ENCODE assay signal across 17 cellular contexts in the genomic region with DNA sequence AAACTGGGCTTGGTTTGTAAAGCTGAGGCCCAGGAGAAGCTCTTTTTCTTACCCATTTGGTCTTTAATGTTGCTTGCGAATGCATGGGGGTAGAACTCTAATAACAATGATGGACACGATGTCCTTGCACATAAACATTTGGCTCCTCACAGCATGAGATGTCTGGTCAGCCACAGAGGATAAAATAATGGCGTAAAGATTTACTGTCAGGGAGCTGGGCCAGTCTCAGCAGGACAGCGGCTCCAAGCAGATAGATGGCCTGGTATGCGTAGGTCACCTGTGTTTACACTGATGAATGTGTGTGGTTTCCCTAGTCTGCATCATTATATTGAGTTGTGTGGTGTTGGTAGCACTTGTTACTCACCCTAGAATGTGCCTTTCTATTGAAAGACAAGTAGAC.
DNase-seq lines count a peak whose midpoint lies in the region; ATAC-seq, FAIRE-seq and TF ChIP-seq lines count a peak whose summit lies in the region.
"Had no signal": no experiment of that assay in that cellular context is flagged by ENCODE, and none has a peak within 500 bp of the region (broad histone marks: within the 10 kb centered on the region; RNA-seq: fewer than 3 reads in every experiment).

No MANE protein-coding gene starts in this region.

- H3K36me3 ChIP-seq in neural cell (ENCODE audit: insufficient read depth, low read length) (no peaks in the 10 kb centered on the region), pancreas (no peaks in the 10 kb centered on the region)
- no peaks in the 10 kb centered on the region for H3K36me3 ChIP-seq in CD8-positive, alpha-beta memory T cell (ENCODE audit: insufficient read depth, low read length)
- H3K36me3 ChIP-seq: suprapubic skin had no signal

- no peak overlapping the region for H3K4me3 Mint-ChIP-seq in CD8-positive, alpha-beta memory T cell
- H3K4me3 Mint-ChIP-seq: activated naive CD8-positive, alpha-beta T cell treated with anti-CD3 and anti-CD28 coated beads for 36 hours; effector memory CD8-positive, alpha-beta T cell had no signal

- no peak overlapping the region for H3K4me2 ChIP-seq in neural cell (ENCODE audit: low read length)
- H3K4me2 ChIP-seq: PC-9 had no signal

- peaks cover 2 to 37% (median 6%) of the 10 kb centered on the region in 5 donors for H3K9me3 Mint-ChIP-seq in CD8-positive, alpha-beta memory T cell
- H3K9me3 Mint-ChIP-seq: activated naive CD8-positive, alpha-beta T cell treated with anti-CD3 and anti-CD28 coated beads for 36 hours had no signal

- no peak for TF ChIP-seq RAD21 in neural cell (conservative IDR thresholded peaks at IDR 0.05)

- H3K27ac ChIP-seq in neural cell (ENCODE audit: low read length) (no peak overlapping the region), pancreas (no peak overlapping the region)
- no peak overlapping the region for H3K27ac ChIP-seq in CD8-positive, alpha-beta memory T cell (ENCODE audit: low read depth, low read length)
- H3K27ac ChIP-seq: PC-9, suprapubic skin had no signal

- TF ChIP-seq EP300 in neural cell (conservative IDR thresholded peaks at IDR 0.05; ENCODE audit: poor library complexity, severe bottlenecking): peak; percentile 15

- no peaks in the 10 kb centered on the region for H3K9me2 ChIP-seq in neural cell (ENCODE audit: insufficient read depth, low read length)

- DNase-seq in H4 (ENCODE audit: low spot score) (peak; percentile 55), NCI-H2227 treated with DMSO at 0.1 percent for 48 hours (lab: John Stamatoyannopoulos, UW) (peak; percentile 95), astrocyte of the hippocampus (ENCODE audit: low read depth, low spot score) (peak; percentile 35), pancreas (no peak), NCI-H526 treated with DMSO at 0.1 percent for 48 hours (lab: John Stamatoyannopoulos, UW) (no peak)
- no peak for DNase-seq in CD8-positive, alpha-beta memory T cell
- DNase-seq: activated CD4-positive, alpha-beta T cell treated with anti-CD3 and anti-CD28 coated beads, Interleukin-2, amount 50 U/mL, for 4 hours; activated naive CD8-positive, alpha-beta T cell treated with anti-CD3 and anti-CD28 coated beads for 36 hours; activated T-cell treated with anti-CD3 and anti-CD28 coated beads, Interleukin-2, amount 50 U/mL, for 1 hour; central memory CD4-positive, alpha-beta T cell; effector memory CD8-positive, alpha-beta T cell; NCI-H2107; PC-9; stimulated activated CD4-positive, alpha-beta T cell treated with anti-CD3 and anti-CD28 coated beads, Interleukin-4, amount 100 ng/mL, for 1 hour had no signal

- WGBS in pancreas, 2 donors: 80 to 94% methylated on average over 5 of the region's 5 CpGs

- no peak overlapping the region for H3K9ac ChIP-seq in neural cell (ENCODE audit: low read length)

- H2AFZ ChIP-seq in neural cell (ENCODE audit: low read depth, low read length): no peak overlapping the region
- H2AFZ ChIP-seq: PC-9 had no signal

- no peaks in the 10 kb centered on the region for H3K9me3 ChIP-seq in neural cell (ENCODE audit: low read length)
- no peaks in the 10 kb centered on the region for H3K9me3 ChIP-seq in pancreas
- no peaks in the 10 kb centered on the region for H3K9me3 ChIP-seq in CD8-positive, alpha-beta memory T cell (ENCODE audit: low read length)
- H3K9me3 ChIP-seq: suprapubic skin had no signal

- no peaks in the 10 kb centered on the region for H4K20me1 ChIP-seq in neural cell (ENCODE audit: insufficient read depth)

- no peaks in the 10 kb centered on the region for H3K27me3 Mint-ChIP-seq in CD8-positive, alpha-beta memory T cell
- H3K27me3 Mint-ChIP-seq: activated naive CD8-positive, alpha-beta T cell treated with anti-CD3 and anti-CD28 coated beads for 36 hours; effector memory CD8-positive, alpha-beta T cell had no signal

- no peaks in the 10 kb centered on the region for H3K79me2 ChIP-seq in neural cell (replicated peaks; ENCODE audit: insufficient read depth, low read length)

- intact Hi-C loops in pancreas (cut with DNase I): no loop called here

- no peaks in the 10 kb centered on the region for H3F3A ChIP-seq in neural cell (ENCODE audit: insufficient read depth, low read length, poor library complexity, severe bottlenecking)

- POLR2A ChIA-PET in CD8-positive, alpha-beta memory T cell (lab: Charles Lee): no interaction called here

- no peak for FAIRE-seq in pancreas (lab: Jason Lieb, UNC)

- CTCF ChIA-PET in CD8-positive, alpha-beta memory T cell (lab: Charles Lee): no interaction called here

- ATAC-seq in HG03432 (IDR thresholded peaks at IDR 0.05; ENCODE audit: unreplicated experiment) (no peak), pancreas (no peak)
- ATAC-seq: effector memory CD8-positive, alpha-beta T cell had no signal

- no peaks in the 10 kb centered on the region for H3K4me1 Mint-ChIP-seq in CD8-positive, alpha-beta memory T cell

- no peak for TF ChIP-seq CTCF in neural cell (IDR thresholded peaks at IDR 0.05; ENCODE audit: poor library complexity, severe bottlenecking)
- no peak for TF ChIP-seq CTCF in pancreas (IDR thresholded peaks at IDR 0.05)

- H3K27me3 ChIP-seq in neural cell (ENCODE audit: insufficient read depth, low read depth, low read length) (no peaks in the 10 kb centered on the region), pancreas (no peaks in the 10 kb centered on the region)
- H3K27me3 ChIP-seq in CD8-positive, alpha-beta memory T cell (ENCODE audit: insufficient read depth, low read length, poor library complexity, severe bottlenecking): no peaks in the 10 kb centered on the region
- H3K27me3 ChIP-seq: suprapubic skin had no signal

- no peaks in the 10 kb centered on the region for H3K36me3 Mint-ChIP-seq in CD8-positive, alpha-beta memory T cell
- H3K36me3 Mint-ChIP-seq: activated naive CD8-positive, alpha-beta T cell treated with anti-CD3 and anti-CD28 coated beads for 36 hours had no signal

- H3K27ac Mint-ChIP-seq in CD8-positive, alpha-beta memory T cell: no peak overlapping the region
- H3K27ac Mint-ChIP-seq: activated naive CD8-positive, alpha-beta T cell treated with anti-CD3 and anti-CD28 coated beads for 36 hours; effector memory CD8-positive, alpha-beta T cell had no signal

- H3K4me3 ChIP-seq in neural cell (ENCODE audit: low read length) (no peak overlapping the region), pancreas (no peak overlapping the region)
- H3K4me3 ChIP-seq in CD8-positive, alpha-beta memory T cell (ENCODE audit: low read length): no peak overlapping the region
- H3K4me3 ChIP-seq: PC-9, suprapubic skin had no signal

- peaks cover 0 to 14% (median 12%) of the 10 kb centered on the region in 3 donors for H3K4me1 ChIP-seq in pancreas
- H3K4me1 ChIP-seq in CD8-positive, alpha-beta memory T cell (ENCODE audit: insufficient read depth, low read length): no peaks in the 10 kb centered on the region
- H3K4me1 ChIP-seq: suprapubic skin had no signal

TF ChIP-seq in neural cell, 6 proteins besides CTCF, POLR2A, EP300 and RAD21:
- TF ChIP-seq, protein P1, sequence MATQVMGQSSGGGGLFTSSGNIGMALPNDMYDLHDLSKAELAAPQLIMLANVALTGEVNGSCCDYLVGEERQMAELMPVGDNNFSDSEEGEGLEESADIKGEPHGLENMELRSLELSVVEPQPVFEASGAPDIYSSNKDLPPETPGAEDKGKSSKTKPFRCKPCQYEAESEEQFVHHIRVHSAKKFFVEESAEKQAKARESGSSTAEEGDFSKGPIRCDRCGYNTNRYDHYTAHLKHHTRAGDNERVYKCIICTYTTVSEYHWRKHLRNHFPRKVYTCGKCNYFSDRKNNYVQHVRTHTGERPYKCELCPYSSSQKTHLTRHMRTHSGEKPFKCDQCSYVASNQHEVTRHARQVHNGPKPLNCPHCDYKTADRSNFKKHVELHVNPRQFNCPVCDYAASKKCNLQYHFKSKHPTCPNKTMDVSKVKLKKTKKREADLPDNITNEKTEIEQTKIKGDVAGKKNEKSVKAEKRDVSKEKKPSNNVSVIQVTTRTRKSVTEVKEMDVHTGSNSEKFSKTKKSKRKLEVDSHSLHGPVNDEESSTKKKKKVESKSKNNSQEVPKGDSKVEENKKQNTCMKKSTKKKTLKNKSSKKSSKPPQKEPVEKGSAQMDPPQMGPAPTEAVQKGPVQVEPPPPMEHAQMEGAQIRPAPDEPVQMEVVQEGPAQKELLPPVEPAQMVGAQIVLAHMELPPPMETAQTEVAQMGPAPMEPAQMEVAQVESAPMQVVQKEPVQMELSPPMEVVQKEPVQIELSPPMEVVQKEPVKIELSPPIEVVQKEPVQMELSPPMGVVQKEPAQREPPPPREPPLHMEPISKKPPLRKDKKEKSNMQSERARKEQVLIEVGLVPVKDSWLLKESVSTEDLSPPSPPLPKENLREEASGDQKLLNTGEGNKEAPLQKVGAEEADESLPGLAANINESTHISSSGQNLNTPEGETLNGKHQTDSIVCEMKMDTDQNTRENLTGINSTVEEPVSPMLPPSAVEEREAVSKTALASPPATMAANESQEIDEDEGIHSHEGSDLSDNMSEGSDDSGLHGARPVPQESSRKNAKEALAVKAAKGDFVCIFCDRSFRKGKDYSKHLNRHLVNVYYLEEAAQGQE (IDR thresholded peaks at IDR 0.05; ENCODE audit: borderline replicate concordance): no peak
- TF ChIP-seq POLR2AphosphoS5 (IDR thresholded peaks at IDR 0.05): peak; percentile 22
- TF ChIP-seq TAF1 (IDR thresholded peaks at IDR 0.05; ENCODE audit: low read depth): no peak
- no peak for TF ChIP-seq MXI1 (conservative IDR thresholded peaks at IDR 0.05; ENCODE audit: poor library complexity, severe bottlenecking)

Comparison
In these comparisons a context has a peak if more than half of its experiments do, and no peak if none do; other contexts are left out.
1. DNase-seq: peak in H4 (single experiment), NCI-H2227 treated with DMSO at 0.1 percent for 48 hours (single experiment) and astrocyte of the hippocampus (single experiment); none in pancreas (0 of 6), NCI-H526 treated with DMSO at 0.1 percent for 48 hours (single experiment) and CD8-positive, alpha-beta memory T cell (0 of 5).